Comparison of ENCODE assay signal across 9 cellular contexts in the genomic region with DNA sequence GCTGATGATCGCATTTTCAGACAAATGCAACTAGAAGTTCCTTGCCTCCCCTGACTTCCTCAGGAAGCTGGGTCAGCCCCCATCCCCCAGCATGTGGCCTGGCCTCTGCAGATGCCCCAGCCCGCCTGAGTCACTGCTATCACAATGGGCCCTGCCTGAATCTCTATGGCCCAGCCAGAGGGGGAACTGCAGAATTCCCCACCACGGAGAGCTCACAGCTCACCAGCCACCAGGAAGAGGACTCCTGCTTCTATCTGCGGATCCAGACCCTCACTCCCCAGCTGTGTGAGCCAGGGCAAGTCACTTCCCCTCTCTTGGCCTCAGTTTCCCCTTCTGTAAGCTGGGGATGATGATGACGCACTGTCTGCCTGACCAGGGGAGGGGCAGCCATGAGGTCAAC. TPM values are rescaled to one million over a fixed set of nuclear protein-coding genes. Genes with fewer than 3 reads are reported as not detected.
DNase-seq lines count a peak whose midpoint lies in the region; ATAC-seq and TF ChIP-seq lines count a peak whose summit lies in the region.
"Had no signal": no experiment of that assay in that cellular context is flagged by ENCODE, and none has a peak within 500 bp of the region (broad histone marks: within the 10 kb centered on the region; RNA-seq: fewer than 3 reads in every experiment).

No MANE protein-coding gene starts in this region.

- peak overlapping the region; percentile 92 for H4K8ac ChIP-seq in mesenchymal stem cell (ENCODE audit: low read length)

- no peak overlapping the region for H2AFZ ChIP-seq in mesenchymal stem cell (ENCODE audit: low read depth, low read length)

- peak overlapping the region; percentile 25 for H3K4me2 ChIP-seq in mesenchymal stem cell (ENCODE audit: low read length, poor library complexity, severe bottlenecking)

- H3K36me3 ChIP-seq in mesenchymal stem cell (ENCODE audit: control insufficient read depth in 1 of 2, insufficient read depth in 2 of 2, low read depth in 1 of 2, low read length in 2 of 2), result peaks cover 0 to 26% of the 10 kb centered on the region in 2 experiments

- H3K9ac ChIP-seq in mesenchymal stem cell (ENCODE audit: low read length), result peak overlapping the region; percentile 66

- H2AK5ac ChIP-seq in mesenchymal stem cell (ENCODE audit: low read length, severe bottlenecking), result peak overlapping the region; percentile 85

- H3K27me3 ChIP-seq in mesenchymal stem cell (ENCODE audit: control insufficient read depth in 1 of 2, insufficient read depth in 1 of 2, low read length in 2 of 2), result no peaks in the 10 kb centered on the region

- 21% methylated on average over 5 of the region's 5 CpGs for WGBS in mesenchymal stem cell

- H3K4me1 ChIP-seq in mesenchymal stem cell (ENCODE audit: control insufficient read depth, insufficient read depth, low read depth, low read length), result peaks cover 86% of the 10 kb centered on the region

- no peak overlapping the region for H3K23ac ChIP-seq in mesenchymal stem cell (ENCODE audit: low read length in 2 of 2)

- peak overlapping the region; percentile 94 to 96 for H3K4ac ChIP-seq in mesenchymal stem cell (ENCODE audit: low read depth in 1 of 2, low read length in 2 of 2)

- peak overlapping the region; percentile 87 for H2BK15ac ChIP-seq in mesenchymal stem cell (ENCODE audit: low read depth, poor library complexity, severe bottlenecking)

- peak overlapping the region; percentile 95 to 96 for H2BK12ac ChIP-seq in mesenchymal stem cell (ENCODE audit: low read length in 2 of 2)

- H4K91ac ChIP-seq in mesenchymal stem cell (ENCODE audit: low read length), result peak overlapping the region; percentile 100

- H3K18ac ChIP-seq in mesenchymal stem cell (ENCODE audit: low read depth in 1 of 2, low read length in 2 of 2), result peak overlapping the region; percentile 97 to 98

- H3K27ac ChIP-seq in mesenchymal stem cell (ENCODE audit: low read length, poor library complexity, severe bottlenecking), result peak overlapping the region; percentile 81

- H2BK120ac ChIP-seq in mesenchymal stem cell (ENCODE audit: low read depth, low read length), result peak overlapping the region; percentile 91

- H3K79me1 ChIP-seq in mesenchymal stem cell (replicated peaks; ENCODE audit: low read length, poor library complexity, severe bottlenecking), result no peaks in the 10 kb centered on the region

- ATAC-seq in GM19452 (IDR thresholded peaks at IDR 0.05; ENCODE audit: unreplicated experiment), result no peak

- H2BK5ac ChIP-seq in mesenchymal stem cell (ENCODE audit: low read depth, low read length, poor library complexity, severe bottlenecking), result no peak overlapping the region

- H3K4me3 ChIP-seq in AG10803 (ENCODE audit: low read length) (no peak overlapping the region), NB4 (ENCODE audit: low read depth, low read length) (peak overlapping the region; percentile 28), mesenchymal stem cell (ENCODE audit: insufficient read depth in 1 of 2, low read depth in 1 of 2, low read length in 2 of 2) (no peak overlapping the region)

- DNase-seq in AG10803 (ENCODE audit: low read depth) (peak; percentile 74), NB4 (ENCODE audit: low read depth) (peak; percentile 93), dermis microvascular lymphatic vessel endothelial cell (ENCODE audit: low read depth in 2 of 2) (peak; percentile 82 to 98), mesenchymal stem cell (peak; percentile 93), cortex of kidney (lab: John Stamatoyannopoulos, UW) (no peak), DMS79 treated with DMSO at 0.1 percent for 48 hours (lab: John Stamatoyannopoulos, UW) (no peak)
- no peak for DNase-seq in activated CD8-positive, alpha-beta memory T cell treated with anti-CD3 and anti-CD28 coated beads, Interleukin-2, amount 50 U/mL, for 4 hours
- DNase-seq: stimulated activated CD8-positive, alpha-beta memory T cell treated with anti-CD3 and anti-CD28 coated beads, Interleukin-4, amount 100 ng/mL, for 48 hours had no signal

- H3K9me3 ChIP-seq in mesenchymal stem cell (ENCODE audit: control insufficient read depth, low read length), result no peaks in the 10 kb centered on the region

- H3K14ac ChIP-seq in mesenchymal stem cell (ENCODE audit: low read length in 2 of 2), result peak overlapping the region; percentile 25 to 91

- TF ChIP-seq CTCF in AG10803 (conservative IDR thresholded peaks at IDR 0.05; ENCODE audit: low read length) (no peak), NB4 (IDR thresholded peaks at IDR 0.05; ENCODE audit: low read depth, low read length) (no peak)

- no peak for TF ChIP-seq POLR2A in NB4 (IDR thresholded peaks at IDR 0.05; ENCODE audit: extremely low read depth, insufficient read length)

RNA-seq across cellular contexts. Expression of gene PLXND1, which starts 6.9 kb away (rescaled TPM):
- 273 and 392 TPM in 2 replicates for total RNA-seq in dermis microvascular lymphatic vessel endothelial cell
- polyA plus RNA-seq in mesenchymal stem cell (2013, experiment 1 of 2), result 288 TPM
- 288 TPM for polyA plus RNA-seq in mesenchymal stem cell (2013, experiment 2 of 2)

RNA-seq across cellular contexts. Expression of gene H1-8, which starts 56.6 kb away (rescaled TPM):
- total RNA-seq in dermis microvascular lymphatic vessel endothelial cell, result not detected in 2 replicates
- not detected for polyA plus RNA-seq in mesenchymal stem cell (2013, experiment 1 of 2)
- polyA plus RNA-seq in mesenchymal stem cell (2013, experiment 2 of 2), result not detected

Comparison
In these comparisons a context has a peak if more than half of its experiments do, and no peak if none do; other contexts are left out.
1. DNase-seq: peak in AG10803 (single experiment), NB4 (single experiment), dermis microvascular lymphatic vessel endothelial cell (2 of 2) and mesenchymal stem cell (single experiment); none in cortex of kidney (single experiment), activated CD8-positive, alpha-beta memory T cell treated with anti-CD3 and anti-CD28 coated beads, Interleukin-2, amount 50 U/mL, for 4 hours (single experiment) and DMS79 treated with DMSO at 0.1 percent for 48 hours (single experiment).